ENCODE assay signal across 21 cellular contexts in genomic region chr1:39508266-39508665, GRCh38. TPM values are rescaled to one million over a fixed set of nuclear protein-coding genes. Genes with fewer than 3 reads are reported as not detected.
DNase-seq lines count a peak whose midpoint lies in the region; ATAC-seq, FAIRE-seq and TF ChIP-seq lines count a peak whose summit lies in the region.
"Had no signal": no experiment of that assay in that cellular context is flagged by ENCODE, and none has a peak within 500 bp of the region (broad histone marks: within the 10 kb centered on the region; RNA-seq: fewer than 3 reads in every experiment).

No MANE protein-coding gene starts in this region.

- no peak overlapping the region for H3K4me3 Mint-ChIP-seq in neural crest cell
- H3K4me3 Mint-ChIP-seq: T-cell had no signal

- CTCF ChIA-PET in K562 (lab: Yijun Ruan, JAX; ENCODE audit: low intra/inter-chr PET ratio), result interaction anchor here (0.7 to 1.2 kb wide), 2 partner anchors 31 to 684 kb away, joined by 3 to 5 read pairs; no protein-coding TSS in a partner anchor

- no peak for ATAC-seq in K562
- no peak for ATAC-seq in GM21423 (IDR thresholded peaks at IDR 0.05; ENCODE audit: unreplicated experiment)
- no peak for ATAC-seq in HG02981 (IDR thresholded peaks at IDR 0.05; ENCODE audit: unreplicated experiment)

- TF ChIP-seq EP300 in K562 (IDR thresholded peaks at IDR 0.05; ENCODE audit: low read length), result no peak

- H2AFZ ChIP-seq in MM.1S (ENCODE audit: low read length), result no peak overlapping the region
- peak overlapping the region; percentile 32; the same call in 1 of the 2 replicates for H2AFZ ChIP-seq in K562 (ENCODE audit: low read depth, low read length)

- no peaks in the 10 kb centered on the region for H3K36me3 ChIP-seq in BLaER1 treated with 17β-estradiol and CSF1 and Interleukin-3, amounts not matched to agents 10 nM and 100 nM
- H3K36me3 ChIP-seq in MM.1S (replicated peaks; ENCODE audit: insufficient read depth, low read length) (no peaks in the 10 kb centered on the region), K562 (ENCODE audit: control insufficient read depth, insufficient read depth, low read length) (no peaks in the 10 kb centered on the region), HAP-1 (replicated peaks) (no peaks in the 10 kb centered on the region)

- H3K36me3 Mint-ChIP-seq in neural crest cell (ENCODE audit: low read depth), result no peaks in the 10 kb centered on the region
- H3K36me3 Mint-ChIP-seq: T-cell had no signal

- no peak for TF ChIP-seq POLR2A in K562 (conservative IDR thresholded peaks at IDR 0.05)

- H4K20me1 ChIP-seq in BLaER1 treated with 17β-estradiol and CSF1 and Interleukin-3, amounts not matched to agents 10 nM and 100 nM, result no peaks in the 10 kb centered on the region
- H4K20me1 ChIP-seq in MM.1S (ENCODE audit: insufficient read depth, low read length), result no peaks in the 10 kb centered on the region
- no peaks in the 10 kb centered on the region for H4K20me1 ChIP-seq in K562 (replicated peaks; ENCODE audit: control insufficient read depth, insufficient read depth, low read length)

- no peak for DNase-seq in MM.1S
- no peak for DNase-seq in K562 (ENCODE audit: extremely low read depth in 1 of 4, low spot score in 3 of 4)
- no peak for DNase-seq in neural crest cell (ENCODE audit: low read depth, low spot score)
- DNase-seq in T-helper 1 cell, result no peak
- DNase-seq in HAP-1 (ENCODE audit: low spot score in 2 of 2), result no peak
- DNase-seq: DMS153, DND-41, NCI-H1092, NCI-H1417 treated with DMSO at 0.1 percent for 48 hours, NCI-H1694 treated with DMSO at 0.1 percent for 48 hours, NCI-H2081, Right ventricle myocardium superior, T-cell had no signal

- H3K9me3 ChIP-seq in BLaER1 treated with 17β-estradiol and CSF1 and Interleukin-3, amounts not matched to agents 10 nM and 100 nM (replicated peaks in 1 of 11), result no peaks in the 10 kb centered on the region
- H3K9me3 ChIP-seq in MM.1S (replicated peaks; ENCODE audit: insufficient read depth, low read length) (no peaks in the 10 kb centered on the region), K562 (replicated peaks; ENCODE audit: control insufficient read depth, insufficient read depth, low read depth, low read length) (no peaks in the 10 kb centered on the region), HAP-1 (no peaks in the 10 kb centered on the region)

- TF ChIP-seq CTCF in MM.1S (IDR thresholded peaks at IDR 0.05; ENCODE audit: low read length) (no peak), K562 (IDR thresholded peaks at IDR 0.05 in 2 of 3, conservative IDR thresholded peaks at IDR 0.05 in 1 of 3; ENCODE audit: insufficient read depth in 2 of 3, low read depth in 1 of 3, low read length in 3 of 3) (no peak), neural crest cell (conservative IDR thresholded peaks at IDR 0.05) (no peak)

- H3K27ac ChIP-seq in BLaER1 treated with 17β-estradiol and CSF1 and Interleukin-3, amounts not matched to agents 10 nM and 100 nM, result peak overlapping the region in 9 of 11 experiments; percentile 44 to 78 (median 70); a peak in 14 of 22 replicates
- H3K27ac ChIP-seq in MM.1S (ENCODE audit: low read length) (peak overlapping the region; percentile 100), K562 (ENCODE audit: extremely low read depth, low read depth, low read length) (no peak overlapping the region)

- in situ Hi-C loops in K562 (cut with MboI) (loop anchor here (10.0 kb wide), 1 partner anchor 267 kb away; the partner anchor contains the start of gene OXCT2), HAP-1 (cut with MboI; ENCODE audit: low sequenced_read_pairs) (no loop called here)

- BruUV-seq in K562 (replicated peaks; lab: Mats Ljungman, UMichigan), result no TSS peak

- peaks cover 5% of the 10 kb centered on the region for H3K4me1 Mint-ChIP-seq in neural crest cell

- POLR2A ChIA-PET in K562 (lab: Yijun Ruan, JAX), result interaction anchor here (0.7 kb wide), 1 partner anchor 232 kb away, joined by 3 read pairs; no protein-coding TSS in a partner anchor

- no peaks in the 10 kb centered on the region for H3K9me1 ChIP-seq in K562 (ENCODE audit: control insufficient read depth, insufficient read depth, low read length)

- peak overlapping the region in 8 of 11 experiments; percentile 8 to 72 (median 62); a peak in 9 of 22 replicates for H3K9ac ChIP-seq in BLaER1 treated with 17β-estradiol and CSF1 and Interleukin-3, amounts not matched to agents 10 nM and 100 nM
- H3K9ac ChIP-seq in MM.1S (ENCODE audit: low read length), result peak overlapping the region; percentile 75
- H3K9ac ChIP-seq in K562 (ENCODE audit: insufficient read depth in 1 of 2, low read depth in 2 of 2, low read length in 2 of 2), result no peak overlapping the region

- H3K9me3 Mint-ChIP-seq in neural crest cell, result no peaks in the 10 kb centered on the region
- H3K9me3 Mint-ChIP-seq: T-cell had no signal

- peak overlapping the region; percentile 89 for H3K27ac Mint-ChIP-seq in neural crest cell (ENCODE audit: unreplicated experiment)

- H3K4me2 ChIP-seq in BLaER1 treated with 17β-estradiol and CSF1 and Interleukin-3, amounts not matched to agents 10 nM and 100 nM, result peak overlapping the region; percentile 67 to 96 (median 91)
- H3K4me2 ChIP-seq in MM.1S (ENCODE audit: low read depth, low read length) (peak overlapping the region; percentile 92), K562 (ENCODE audit: insufficient read depth, low read length) (no peak overlapping the region)

- H3K4me3 ChIP-seq in BLaER1 treated with 17β-estradiol and CSF1 and Interleukin-3, amounts not matched to agents 10 nM and 100 nM, result peak overlapping the region in 1 of 10 experiments; percentile 58; a peak in 1 of 20 replicates
- H3K4me3 ChIP-seq in MM.1S (ENCODE audit: low read length) (peak overlapping the region; percentile 52), K562 (no peak overlapping the region), HAP-1 (no peak overlapping the region)

- no peaks in the 10 kb centered on the region for H3K9me2 ChIP-seq in MM.1S (replicated peaks; ENCODE audit: insufficient read depth, low read length)

- peaks cover 13% of the 10 kb centered on the region for H3K27me3 Mint-ChIP-seq in neural crest cell (ENCODE audit: low read depth)

- H3F3A ChIP-seq in MM.1S (ENCODE audit: insufficient read depth, low read length), result peaks cover 33% of the 10 kb centered on the region

- TF ChIP-seq RAD21 in K562 (CRISPR knock-in tag; conservative IDR thresholded peaks at IDR 0.05 in 1 of 2, IDR thresholded peaks at IDR 0.05 in 1 of 2), result no peak

- WGBS in K562 (ENCODE audit: insufficient coverage, low coverage, missing lambda C conversion rate), result 6% methylated on average over 6 of the region's 6 CpGs

- H3K27me3 ChIP-seq in BLaER1 treated with 17β-estradiol and CSF1 and Interleukin-3, amounts not matched to agents 10 nM and 100 nM, result peaks cover 0 to 3% (median 0%) of the 10 kb centered on the region in 11 experiments; a peak in 3 of 22 replicates
- H3K27me3 ChIP-seq in MM.1S (replicated peaks; ENCODE audit: insufficient read depth, low read length), result no peaks in the 10 kb centered on the region
- H3K27me3 ChIP-seq in K562 (ENCODE audit: control insufficient read depth in 2 of 2, insufficient read depth in 2 of 2, low read length in 2 of 2), result no peaks in the 10 kb centered on the region
- no peaks in the 10 kb centered on the region for H3K27me3 ChIP-seq in HAP-1 (ENCODE audit: low read depth)

- FAIRE-seq in K562 (lab: Jason Lieb, UNC), result no peak
- FAIRE-seq: A204.1, GM19239, H54 had no signal

- peaks cover 27 to 55% (median 47%) of the 10 kb centered on the region in 10 experiments for H3K4me1 ChIP-seq in BLaER1 treated with 17β-estradiol and CSF1 and Interleukin-3, amounts not matched to agents 10 nM and 100 nM
- peaks cover 47% of the 10 kb centered on the region for H3K4me1 ChIP-seq in MM.1S (ENCODE audit: low read length)
- H3K4me1 ChIP-seq in K562 (replicated peaks in 1 of 2; ENCODE audit: control insufficient read depth in 2 of 2, insufficient read depth in 2 of 2, low read length in 2 of 2), result peaks cover 6 to 8% of the 10 kb centered on the region in 2 experiments; a peak in 2 of 5 replicates
- H3K4me1 ChIP-seq in HAP-1, result no peaks in the 10 kb centered on the region

- H3K79me2 ChIP-seq in MM.1S (ENCODE audit: low read length) (peaks cover 51% of the 10 kb centered on the region), K562 (ENCODE audit: control insufficient read depth, insufficient read depth, low read length) (no peaks in the 10 kb centered on the region)

- intact Hi-C loops in K562 (cut with micrococcal nuclease), result loop anchor here (5.0 kb wide), 1 partner anchor 149 kb away; no protein-coding TSS in a partner anchor

TF ChIP-seq in K562, 482 proteins besides CTCF, POLR2A, EP300 and RAD21:
- TF ChIP-seq MYBL2 (IDR thresholded peaks at IDR 0.05; ENCODE audit: low read depth) (no peak), MYBL2 (CRISPR knock-in tag; IDR thresholded peaks at IDR 0.05; ENCODE audit: borderline replicate concordance) (no peak)

RNA-seq across cellular contexts. Expression of gene BMP8A, which starts 16.8 kb away (rescaled TPM):
- total RNA-seq in K562 (2011; cell fraction: chromatin; rRNA removed; ENCODE audit: low replicate concordance), result not detected in 2 replicates
- total RNA-seq in K562 (2011; cell fraction: nucleolus; rRNA removed), result not detected in 2 replicates
- not detected in 2 replicates for total RNA-seq in K562 (2011; cell fraction: nucleoplasm; rRNA removed)
- total RNA-seq in K562 (2014; rRNA removed), result not detected in 2 replicates
- not detected in 2 replicates for total RNA-seq in K562 (2014; rRNA removed; fragmentation: Illumina TruSeq; extraction: Trizol)
- total RNA-seq in K562 (2015; rRNA removed; fragmentation: Illumina TruSeq; extraction: Trizol), result not detected in 2 replicates
- 0.16 and 0.31 TPM in 2 replicates for total RNA-seq in K562 (2021)
- polyA plus RNA-seq in K562 (2011; rRNA removed), result 0.04 TPM in 1 of 2 replicates, not detected in the other
- 0.07 TPM in 1 of 2 replicates, not detected in the other for polyA plus RNA-seq in K562 (2011; cell fraction: cytosol; rRNA removed)
- polyA plus RNA-seq in K562 (2011; cell fraction: nucleus; rRNA removed), result 0.11 TPM in 1 of 2 replicates, not detected in the other
- polyA plus RNA-seq in K562 (2012), result 0.25 TPM in 1 of 2 replicates, not detected in the other
- polyA plus RNA-seq in K562 (2014; fragmentation: Illumina TruSeq; extraction: Trizol), result not detected in 2 replicates
- not detected for polyA plus RNA-seq in K562 (2014; fragmentation: Nextera tagmentation; extraction: Ambion mirVana)
- 0.05 and 0.11 TPM in 2 replicates for polyA plus RNA-seq in K562 (2014; rRNA removed)
- polyA minus RNA-seq in K562 (2011; rRNA and poly(A)+ RNA removed), result not detected in 2 replicates
- polyA minus RNA-seq in K562 (2011; cell fraction: cytosol; rRNA and poly(A)+ RNA removed), result not detected in 2 replicates
- 0.27 TPM in 1 of 2 replicates, not detected in the other for polyA minus RNA-seq in K562 (2011; cell fraction: nucleus; rRNA and poly(A)+ RNA removed)
- 0.19 TPM in 1 of 2 replicates, not detected in the other for total RNA-seq in neural crest cell
- total RNA-seq: HT1080, SK-MEL-5 had no signal

Comparison
In these comparisons a context has a peak if more than half of its experiments do, and no peak if none do; other contexts are left out.
1. H3K9ac ChIP-seq: peak in BLaER1 treated with 17β-estradiol and CSF1 and Interleukin-3, amounts not matched to agents 10 nM and 100 nM (8 of 11) and MM.1S (single experiment); none in K562 (0 of 2).